Comparison of ENCODE assay signal across 14 cellular contexts in genomic region chr12:119461815-119462214, GRCh38.
DNase-seq lines count a peak whose midpoint lies in the region; ATAC-seq, FAIRE-seq and TF ChIP-seq lines count a peak whose summit lies in the region.
"Had no signal": no experiment of that assay in that cellular context is flagged by ENCODE, and none has a peak within 500 bp of the region (broad histone marks: within the 10 kb centered on the region; RNA-seq: fewer than 3 reads in every experiment).

No MANE protein-coding gene starts in this region.

- H3K36me3 Mint-ChIP-seq in neural progenitor cell = no peaks in the 10 kb centered on the region
- H3K36me3 Mint-ChIP-seq in T-helper 17 cell (ENCODE audit: low read depth) = no peaks in the 10 kb centered on the region
- H3K36me3 Mint-ChIP-seq: CD4-positive, alpha-beta memory T cell had no signal

- no peaks in the 10 kb centered on the region for H3K36me3 ChIP-seq in heart left ventricle
- no peaks in the 10 kb centered on the region for H3K36me3 ChIP-seq in left ventricle myocardium inferior
- H3K36me3 ChIP-seq in right atrium auricular region = no peaks in the 10 kb centered on the region
- H3K36me3 ChIP-seq in neural progenitor cell = no peaks in the 10 kb centered on the region
- H3K36me3 ChIP-seq in kidney (ENCODE audit: control insufficient read depth in 1 of 2, insufficient read depth in 2 of 2, low read length in 2 of 2) = no peaks in the 10 kb centered on the region
- H3K36me3 ChIP-seq: BE2C had no signal

- H3K4me3 ChIP-seq in heart left ventricle (no peak overlapping the region), left ventricle myocardium inferior (no peak overlapping the region), right atrium auricular region (no peak overlapping the region), neural progenitor cell (no peak overlapping the region), kidney (ENCODE audit: low read length in 2 of 2) (no peak overlapping the region)
- H3K4me3 ChIP-seq: A549, GM23248 had no signal

- TF ChIP-seq CTCF in heart left ventricle (IDR thresholded peaks at IDR 0.05) (no peak), left ventricle myocardium inferior (IDR thresholded peaks at IDR 0.05; ENCODE audit: borderline replicate concordance) (no peak), right atrium auricular region (IDR thresholded peaks at IDR 0.05) (no peak), neural progenitor cell (IDR thresholded peaks at IDR 0.05) (no peak), kidney (IDR thresholded peaks at IDR 0.05; ENCODE audit: borderline replicate concordance, extremely low read depth, insufficient read depth) (no peak)

- 32 to 44% (median 39%) methylated on average over 5 of the region's 5 CpGs for WGBS in heart left ventricle, 4 donors

- H3K79me2 ChIP-seq in neural progenitor cell (ENCODE audit: low read depth) = no peaks in the 10 kb centered on the region

- H3K9ac ChIP-seq in neural progenitor cell = no peak overlapping the region
- no peak overlapping the region for H3K9ac ChIP-seq in kidney (ENCODE audit: low read length in 2 of 2)
- H3K9ac ChIP-seq: GM23248 had no signal

- no peak overlapping the region for H3K27ac Mint-ChIP-seq in neural progenitor cell
- no peak overlapping the region for H3K27ac Mint-ChIP-seq in T-helper 17 cell
- H3K27ac Mint-ChIP-seq: CD4-positive, alpha-beta memory T cell had no signal

- H3K9me3 Mint-ChIP-seq in neural progenitor cell = peaks cover 4% of the 10 kb centered on the region

- no peak overlapping the region for H3K27ac ChIP-seq in heart left ventricle
- H3K27ac ChIP-seq in left ventricle myocardium inferior (replicated peaks) = no peak overlapping the region
- peak overlapping the region; percentile 14 to 82 for H3K27ac ChIP-seq in right atrium auricular region
- H3K27ac ChIP-seq in neural progenitor cell = no peak overlapping the region
- H3K27ac ChIP-seq in kidney (ENCODE audit: low read depth in 2 of 2, low read length in 2 of 2) = no peak overlapping the region
- H3K27ac ChIP-seq: A549, C4-2B, GM23248 had no signal

- H2AFZ ChIP-seq in neural progenitor cell (replicated peaks) = no peak overlapping the region
- H2AFZ ChIP-seq: GM23248 had no signal

- no peak overlapping the region for H3K4me3 Mint-ChIP-seq in neural progenitor cell
- H3K4me3 Mint-ChIP-seq in T-helper 17 cell = no peak overlapping the region

- FAIRE-seq in kidney (lab: Jason Lieb, UNC) = no peak
- FAIRE-seq: A549, GM12891 had no signal

- no peaks in the 10 kb centered on the region for H3F3A ChIP-seq in neural progenitor cell (ENCODE audit: low read depth)

- H3K27me3 Mint-ChIP-seq in neural progenitor cell (ENCODE audit: insufficient read depth, low read depth) (peaks cover 10% of the 10 kb centered on the region), T-helper 17 cell (peaks cover 33% of the 10 kb centered on the region)

- peak in 1 of 5 donors; percentile 35 for DNase-seq in heart left ventricle
- DNase-seq in left ventricle myocardium inferior = no peak
- DNase-seq in right atrium auricular region (ENCODE audit: low spot score) = no peak
- DNase-seq in neural progenitor cell (ENCODE audit: low spot score) = peak; percentile 5
- DNase-seq in T-helper 17 cell = no peak
- DNase-seq in kidney = no peak
- DNase-seq: BE2C; CD4-positive, alpha-beta memory T cell; DMS79; GM23248; H7 had no signal

- H3K4me1 Mint-ChIP-seq in neural progenitor cell (peaks cover 5% of the 10 kb centered on the region), T-helper 17 cell (no peaks in the 10 kb centered on the region)
- H3K4me1 Mint-ChIP-seq: CD4-positive, alpha-beta memory T cell had no signal

- no peak for TF ChIP-seq POLR2A in heart left ventricle (IDR thresholded peaks at IDR 0.05)

- H3K9me3 ChIP-seq in heart left ventricle (peaks cover 0 to 16% (median 0%) of the 10 kb centered on the region in 12 donors), left ventricle myocardium inferior (replicated peaks) (peaks cover 13% of the 10 kb centered on the region), right atrium auricular region (no peaks in the 10 kb centered on the region), neural progenitor cell (ENCODE audit: low read depth) (no peaks in the 10 kb centered on the region), T-helper 17 cell (ENCODE audit: control insufficient read depth, low read length, poor library complexity, severe bottlenecking) (no peaks in the 10 kb centered on the region), kidney (ENCODE audit: control insufficient read depth in 1 of 2, low read length in 2 of 2) (peaks cover 0 to 13% of the 10 kb centered on the region in 2 donors)
- H3K9me3 ChIP-seq: A549 had no signal

- H3K4me2 ChIP-seq in neural progenitor cell = no peak overlapping the region
- H3K4me2 ChIP-seq: A549 had no signal

- intact Hi-C loops in heart left ventricle (cut with DNase I) = no loop called here
- intact Hi-C loops in left ventricle myocardium inferior (cut with micrococcal nuclease) = no loop called here
- intact Hi-C loops in kidney (cut with DNase I) = no loop called here

- H4K20me1 ChIP-seq in neural progenitor cell (ENCODE audit: low read depth) = no peaks in the 10 kb centered on the region

- H3K4me1 ChIP-seq in heart left ventricle = peaks cover 0 to 11% (median 0%) of the 10 kb centered on the region in 12 donors
- H3K4me1 ChIP-seq in left ventricle myocardium inferior = peaks cover 4% of the 10 kb centered on the region
- no peaks in the 10 kb centered on the region for H3K4me1 ChIP-seq in right atrium auricular region
- H3K4me1 ChIP-seq in neural progenitor cell = no peaks in the 10 kb centered on the region
- H3K4me1 ChIP-seq in kidney (ENCODE audit: control insufficient read depth in 1 of 2, insufficient read depth in 1 of 2, low read depth in 1 of 2, low read length in 2 of 2) = no peaks in the 10 kb centered on the region
- H3K4me1 ChIP-seq: A549, BE2C had no signal

- no peaks in the 10 kb centered on the region for H3K27me3 ChIP-seq in heart left ventricle
- H3K27me3 ChIP-seq in left ventricle myocardium inferior (ENCODE audit: low read depth) = no peaks in the 10 kb centered on the region
- H3K27me3 ChIP-seq in right atrium auricular region = no peaks in the 10 kb centered on the region
- H3K27me3 ChIP-seq in neural progenitor cell = no peaks in the 10 kb centered on the region

- ATAC-seq in heart left ventricle = peak in 3 of 4 donors; percentile 44 to 59 (median 55)
- ATAC-seq in T-helper 17 cell = no peak
- ATAC-seq: A549 had no signal

Comparison
In these comparisons a context has a peak if more than half of its experiments do, and no peak if none do; other contexts are left out.
1. H3K27ac ChIP-seq: peak in right atrium auricular region (2 of 2); none in heart left ventricle (0 of 12), left ventricle myocardium inferior (single experiment), neural progenitor cell (single experiment) and kidney (0 of 2).